Comparison of ENCODE assay signal across 1 cellular context in the genomic region with DNA sequence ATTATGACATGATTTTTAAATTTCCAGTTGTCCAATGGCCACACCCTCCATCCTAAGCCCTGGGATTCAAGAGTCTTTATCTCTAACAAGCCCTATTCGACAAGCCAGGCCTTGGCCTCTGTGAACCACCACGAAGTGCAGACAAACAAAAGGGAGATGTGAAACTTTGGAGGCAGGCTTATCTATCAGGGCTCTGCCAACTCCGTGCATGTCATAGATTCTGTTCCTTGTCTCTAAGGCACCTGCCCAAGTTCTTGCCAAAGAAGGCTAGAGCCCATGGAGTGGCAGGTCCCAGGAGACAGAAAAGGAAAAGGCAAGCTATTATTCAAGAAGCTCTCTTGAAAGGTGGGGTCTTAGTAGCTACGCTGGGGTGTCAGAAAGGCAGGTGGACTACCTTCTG.
TF ChIP-seq lines count a peak whose summit lies in the region.

No MANE protein-coding gene starts in this region.

TF ChIP-seq in HEK293T, 16 proteins besides CTCF, POLR2A, EP300 and RAD21 (continued from another document):
- TF ChIP-seq, protein P1, sequence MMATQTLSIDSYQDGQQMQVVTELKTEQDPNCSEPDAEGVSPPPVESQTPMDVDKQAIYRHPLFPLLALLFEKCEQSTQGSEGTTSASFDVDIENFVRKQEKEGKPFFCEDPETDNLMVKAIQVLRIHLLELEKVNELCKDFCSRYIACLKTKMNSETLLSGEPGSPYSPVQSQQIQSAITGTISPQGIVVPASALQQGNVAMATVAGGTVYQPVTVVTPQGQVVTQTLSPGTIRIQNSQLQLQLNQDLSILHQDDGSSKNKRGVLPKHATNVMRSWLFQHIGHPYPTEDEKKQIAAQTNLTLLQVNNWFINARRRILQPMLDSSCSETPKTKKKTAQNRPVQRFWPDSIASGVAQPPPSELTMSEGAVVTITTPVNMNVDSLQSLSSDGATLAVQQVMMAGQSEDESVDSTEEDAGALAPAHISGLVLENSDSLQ (IDR thresholded peaks at IDR 0.05) = no peak
